10 cellular contexts compared by ENCODE assay signal in genomic region chr14:61700104-61700886, GRCh38. TPM values are rescaled to one million over a fixed set of nuclear protein-coding genes. Genes with fewer than 3 reads are reported as not detected.
A peak's percentile ranks its signal among the peaks of the same experiment; 100 is the strongest.
DNase-seq lines count a peak whose midpoint lies in the region; ATAC-seq and TF ChIP-seq lines count a peak whose summit lies in the region.
"Had no signal": no experiment of that assay in that cellular context is flagged by ENCODE, and none has a peak within 500 bp of the region (broad histone marks: within the 10 kb centered on the region; RNA-seq: fewer than 3 reads in every experiment).

No MANE protein-coding gene starts in this region.

- H2AFZ ChIP-seq in SK-N-SH (ENCODE audit: low read depth), result no peak overlapping the region
- no peak overlapping the region for H2AFZ ChIP-seq in OCI-LY1 (ENCODE audit: low read length)

- 65% methylated on average over 2 of the region's 2 CpGs for WGBS in SK-N-SH (ENCODE audit: low lambda C conversion rate)

- H3K9me2 ChIP-seq in SK-N-SH (no peaks in the 10 kb centered on the region), OCI-LY1 (ENCODE audit: low read depth, low read length) (no peaks in the 10 kb centered on the region)

- no peak for TF ChIP-seq EP300 in SK-N-SH (IDR thresholded peaks at IDR 0.05; ENCODE audit: borderline replicate concordance in 1 of 2, low read depth in 1 of 2, low read length in 1 of 2)

- H3K9me3 ChIP-seq in SK-N-SH, result no peaks in the 10 kb centered on the region
- no peaks in the 10 kb centered on the region for H3K9me3 ChIP-seq in OCI-LY1 (ENCODE audit: low read length)
- no peaks in the 10 kb centered on the region for H3K9me3 ChIP-seq in endocrine pancreas (ENCODE audit: control insufficient read depth, low read length)

- H3K4me1 ChIP-seq in SK-N-SH (ENCODE audit: control insufficient read depth in 1 of 2, insufficient read depth in 2 of 2, low read depth in 1 of 2, low read length in 1 of 2), result peaks cover 0 to 28% of the 10 kb centered on the region in 2 experiments; a peak in 3 of 4 replicates
- peaks cover 75% of the 10 kb centered on the region for H3K4me1 ChIP-seq in OCI-LY1 (ENCODE audit: insufficient read depth, low read length, severe bottlenecking)
- peaks cover 24% of the 10 kb centered on the region for H3K4me1 ChIP-seq in endocrine pancreas (ENCODE audit: control insufficient read depth, insufficient read depth, low read length)

- POLR2A ChIA-PET in SK-N-SH (lab: Yijun Ruan, JAX), result no interaction called here

- peaks cover 98% of the 10 kb centered on the region for H3K79me2 ChIP-seq in SK-N-SH (ENCODE audit: insufficient read depth)
- H3K79me2 ChIP-seq in OCI-LY1 (ENCODE audit: insufficient read depth, low read length), result peaks cover 99% of the 10 kb centered on the region

- peak overlapping the region; percentile 37; the same call in 1 of the 2 replicates for H3K4me2 ChIP-seq in SK-N-SH
- peak overlapping the region; percentile 84 for H3K4me2 ChIP-seq in OCI-LY1 (ENCODE audit: low read length)

- H3K9ac ChIP-seq in SK-N-SH (no peak overlapping the region), OCI-LY1 (ENCODE audit: low read length) (peak overlapping the region; percentile 32), endocrine pancreas (ENCODE audit: control insufficient read depth, insufficient read depth, low read length) (no peak overlapping the region)

- DNase-seq in SK-N-SH (no peak), renal cortical epithelial cell (ENCODE audit: low read depth) (peak; percentile 21), DMS 273 (lab: John Stamatoyannopoulos, UW; ENCODE audit: unreplicated experiment) (no peak), dermis blood vessel endothelial cell (no peak)
- DNase-seq: 8988T, SJCRH30 had no signal

- H3F3A ChIP-seq in SK-N-SH (replicated peaks; ENCODE audit: insufficient read depth) (peaks cover 14% of the 10 kb centered on the region), OCI-LY1 (ENCODE audit: insufficient read depth, low read length) (no peaks in the 10 kb centered on the region)

- no peak for TF ChIP-seq CTCF in SK-N-SH (IDR thresholded peaks at IDR 0.05)
- TF ChIP-seq CTCF in OCI-LY1 (IDR thresholded peaks at IDR 0.05; ENCODE audit: low read length), result no peak

- ATAC-seq in SK-N-SH treated with all-trans-retinoic acid at 6 μM for 48 hours (no peak), GM18858 (IDR thresholded peaks at IDR 0.05; ENCODE audit: unreplicated experiment) (no peak)

- TF ChIP-seq RAD21 in SK-N-SH (IDR thresholded peaks at IDR 0.05; ENCODE audit: low read length), result no peak

- CTCF ChIA-PET in SK-N-SH (lab: Yijun Ruan, JAX), result interaction anchor here (0.8 to 3.7 kb wide), 7 partner anchors 20 to 230 kb away, joined by 3 to 17 read pairs (median 5); no protein-coding TSS in a partner anchor

- H3K36me3 ChIP-seq in SK-N-SH (replicated peaks in 1 of 2; ENCODE audit: control insufficient read depth in 1 of 2, insufficient read depth in 2 of 2, low read length in 1 of 2) (peaks cover 0 to 10% of the 10 kb centered on the region in 2 experiments), OCI-LY1 (ENCODE audit: insufficient read depth, low read length) (peaks cover 24% of the 10 kb centered on the region; the same call in 1 of the 2 replicates), endocrine pancreas (ENCODE audit: control insufficient read depth, insufficient read depth, low read length) (no peaks in the 10 kb centered on the region)

- H3K27me3 ChIP-seq in SK-N-SH (ENCODE audit: insufficient read depth), result no peaks in the 10 kb centered on the region
- H3K27me3 ChIP-seq in OCI-LY1 (ENCODE audit: insufficient read depth, low read length), result no peaks in the 10 kb centered on the region
- no peaks in the 10 kb centered on the region for H3K27me3 ChIP-seq in endocrine pancreas (ENCODE audit: control insufficient read depth, insufficient read depth, low read length)
- H3K27me3 ChIP-seq: SJCRH30 had no signal

- no peak overlapping the region for H3K27ac ChIP-seq in SK-N-SH (ENCODE audit: low read depth in 2 of 2, low read length in 1 of 2)
- peak overlapping the region; percentile 27 for H3K27ac ChIP-seq in OCI-LY1 (ENCODE audit: low read depth, low read length, poor library complexity, severe bottlenecking)
- H3K27ac ChIP-seq: SJCRH30 had no signal

- H3K4me3 ChIP-seq in SK-N-SH (ENCODE audit: low read depth in 2 of 2, low read length in 1 of 2), result no peak overlapping the region
- peak overlapping the region; percentile 82 for H3K4me3 ChIP-seq in OCI-LY1 (ENCODE audit: low read depth, low read length, poor library complexity, severe bottlenecking)
- peak overlapping the region; percentile 100 for H3K4me3 ChIP-seq in endocrine pancreas (ENCODE audit: control insufficient read depth, insufficient read depth, low read length)
- H3K4me3 ChIP-seq: SJCRH30 had no signal

- H4K20me1 ChIP-seq in SK-N-SH (ENCODE audit: insufficient read depth) (peaks cover 91% of the 10 kb centered on the region), OCI-LY1 (ENCODE audit: insufficient read depth, low read length) (0 out of 2 replicates have a peak, but pooled peaks cover 4% of the 10 kb centered on the region)

TF ChIP-seq in SK-N-SH, 30 proteins besides CTCF, POLR2A, EP300 and RAD21:
- TF ChIP-seq POLR2AphosphoS5 (IDR thresholded peaks at IDR 0.05; ENCODE audit: low read depth, low read length) (no peak), NFIC (IDR thresholded peaks at IDR 0.05; ENCODE audit: borderline replicate concordance) (no peak), GATA2 (CRISPR knock-in tag; IDR thresholded peaks at IDR 0.05) (no peak)

TF ChIP-seq in SK-N-SH treated with all-trans-retinoic acid at 6 μM for 48 hours, 23 proteins besides CTCF, POLR2A, EP300 and RAD21 (continues in another document):
- TF ChIP-seq CREB5 (CRISPR knock-in tag; IDR thresholded peaks at IDR 0.05; ENCODE audit: low read depth) (no peak), ZNF8 (CRISPR knock-in tag; IDR thresholded peaks at IDR 0.05) (no peak), BACH2 (CRISPR knock-in tag; IDR thresholded peaks at IDR 0.05; ENCODE audit: borderline replicate concordance) (no peak), TOX (CRISPR knock-in tag; IDR thresholded peaks at IDR 0.05; ENCODE audit: borderline replicate concordance) (no peak), ZNF565 (CRISPR knock-in tag; conservative IDR thresholded peaks at IDR 0.05; ENCODE audit: low read depth) (no peak), CSRNP3 (CRISPR knock-in tag; IDR thresholded peaks at IDR 0.05) (no peak), TCF4 (CRISPR knock-in tag; IDR thresholded peaks at IDR 0.05; ENCODE audit: borderline replicate concordance) (no peak), ZFP30 (CRISPR knock-in tag; IDR thresholded peaks at IDR 0.05) (no peak), GLIS3 (CRISPR knock-in tag; IDR thresholded peaks at IDR 0.05) (no peak), PATZ1 (CRISPR knock-in tag; IDR thresholded peaks at IDR 0.05; ENCODE audit: borderline replicate concordance) (no peak)

RNA-seq across cellular contexts. Expression of gene HIF1A, which starts 5.0 kb away (rescaled TPM):
- polyA plus RNA-seq in SK-N-SH (2012; rRNA removed), result 18.9 and 20.8 TPM in 2 replicates
- 27.2 and 37.6 TPM in 2 replicates for polyA plus RNA-seq in SK-N-SH (2012; cell fraction: cytosol; rRNA removed)
- polyA plus RNA-seq in SK-N-SH (2012; cell fraction: nucleus; rRNA removed), result 23.5 and 50.4 TPM in 2 replicates
- total RNA-seq in renal cortical epithelial cell (443 and 1,090 TPM in 2 replicates), dermis blood vessel endothelial cell (236 and 320 TPM in 2 replicates)

Comparison
In these comparisons a context has a peak if more than half of its experiments do, and no peak if none do; other contexts are left out.
1. H3K4me3 ChIP-seq: peak in OCI-LY1 (single experiment) and endocrine pancreas (single experiment); none in SK-N-SH (0 of 2).